10 cellular contexts compared by ENCODE assay signal in genomic region chr7:266851-267840, GRCh38. TPM values are rescaled to one million over a fixed set of nuclear protein-coding genes. Genes with fewer than 3 reads are reported as not detected.
DNase-seq lines count a peak whose midpoint lies in the region; ATAC-seq, FAIRE-seq and TF ChIP-seq lines count a peak whose summit lies in the region.
"Had no signal": no experiment of that assay in that cellular context is flagged by ENCODE, and none has a peak within 500 bp of the region (broad histone marks: within the 10 kb centered on the region; RNA-seq: fewer than 3 reads in every experiment).

No MANE protein-coding gene starts in this region.

- no peaks in the 10 kb centered on the region for H3K4me1 Mint-ChIP-seq in activated naive CD8-positive, alpha-beta T cell treated with anti-CD3 and anti-CD28 coated beads, Interleukin-2, amount 10 ng/mL, durations not matched to agents 7 days and 5 days
- peaks cover 2% of the 10 kb centered on the region for H3K4me1 Mint-ChIP-seq in activated naive CD8-positive, alpha-beta T cell treated with anti-CD3 and anti-CD28 coated beads for 36 hours
- no peaks in the 10 kb centered on the region for H3K4me1 Mint-ChIP-seq in activated T-cell treated with anti-CD3 and anti-CD28 coated beads, Interleukin-2, amount 50 U/mL, for 24 hours (ENCODE audit: low read depth)
- no peaks in the 10 kb centered on the region for H3K4me1 Mint-ChIP-seq in activated CD4-positive, alpha-beta memory T cell treated with anti-CD3 and anti-CD28 coated beads for 36 hours (ENCODE audit: low read depth)

- DNase-seq in activated naive CD8-positive, alpha-beta T cell treated with anti-CD3 and anti-CD28 coated beads, Interleukin-2, amount 10 ng/mL, durations not matched to agents 7 days and 5 days: peak; percentile 25
- no peak for DNase-seq in activated naive CD8-positive, alpha-beta T cell treated with anti-CD3 and anti-CD28 coated beads for 36 hours
- DNase-seq in amniotic epithelial cell (ENCODE audit: low read depth): peak; percentile 3
- DNase-seq in kidney: peak; percentile 80
- no peak for DNase-seq in uterus
- DNase-seq in C1 segment of cervical spinal cord (lab: John Stamatoyannopoulos, UW): no peak
- DNase-seq in activated T-cell treated with anti-CD3 and anti-CD28 coated beads, Interleukin-2, amount 50 U/mL, for 24 hours: no peak
- no peak for DNase-seq in activated CD4-positive, alpha-beta memory T cell treated with anti-CD3 and anti-CD28 coated beads for 36 hours
- DNase-seq: NCI-H524 treated with DMSO at 0.1 percent for 48 hours had no signal

- H3K36me3 ChIP-seq in kidney (ENCODE audit: control insufficient read depth in 1 of 2, insufficient read depth in 2 of 2, low read length in 2 of 2): no peaks in the 10 kb centered on the region
- H3K36me3 ChIP-seq in uterus: no peaks in the 10 kb centered on the region

- H3K9me3 Mint-ChIP-seq in activated naive CD8-positive, alpha-beta T cell treated with anti-CD3 and anti-CD28 coated beads, Interleukin-2, amount 10 ng/mL, durations not matched to agents 7 days and 5 days: peaks cover 5% of the 10 kb centered on the region
- H3K9me3 Mint-ChIP-seq in activated naive CD8-positive, alpha-beta T cell treated with anti-CD3 and anti-CD28 coated beads for 36 hours: peaks cover 6% of the 10 kb centered on the region
- no peaks in the 10 kb centered on the region for H3K9me3 Mint-ChIP-seq in activated T-cell treated with anti-CD3 and anti-CD28 coated beads, Interleukin-2, amount 50 U/mL, for 24 hours
- peaks cover 6% of the 10 kb centered on the region for H3K9me3 Mint-ChIP-seq in activated CD4-positive, alpha-beta memory T cell treated with anti-CD3 and anti-CD28 coated beads for 36 hours

- H3K27me3 ChIP-seq in uterus: no peaks in the 10 kb centered on the region

- H3K27ac Mint-ChIP-seq in activated naive CD8-positive, alpha-beta T cell treated with anti-CD3 and anti-CD28 coated beads, Interleukin-2, amount 10 ng/mL, durations not matched to agents 7 days and 5 days: no peak overlapping the region
- no peak overlapping the region for H3K27ac Mint-ChIP-seq in activated naive CD8-positive, alpha-beta T cell treated with anti-CD3 and anti-CD28 coated beads for 36 hours
- no peak overlapping the region for H3K27ac Mint-ChIP-seq in activated T-cell treated with anti-CD3 and anti-CD28 coated beads, Interleukin-2, amount 50 U/mL, for 24 hours
- no peak overlapping the region for H3K27ac Mint-ChIP-seq in activated CD4-positive, alpha-beta memory T cell treated with anti-CD3 and anti-CD28 coated beads for 36 hours

- peaks cover 0 to 4% of the 10 kb centered on the region in 2 donors for H3K9me3 ChIP-seq in kidney (ENCODE audit: control insufficient read depth in 1 of 2, low read length in 2 of 2)
- no peaks in the 10 kb centered on the region for H3K9me3 ChIP-seq in uterus

- H3K36me3 Mint-ChIP-seq in activated naive CD8-positive, alpha-beta T cell treated with anti-CD3 and anti-CD28 coated beads, Interleukin-2, amount 10 ng/mL, durations not matched to agents 7 days and 5 days: no peaks in the 10 kb centered on the region
- peaks cover 5% of the 10 kb centered on the region for H3K36me3 Mint-ChIP-seq in activated naive CD8-positive, alpha-beta T cell treated with anti-CD3 and anti-CD28 coated beads for 36 hours
- no peaks in the 10 kb centered on the region for H3K36me3 Mint-ChIP-seq in activated T-cell treated with anti-CD3 and anti-CD28 coated beads, Interleukin-2, amount 50 U/mL, for 24 hours (ENCODE audit: low read depth)
- H3K36me3 Mint-ChIP-seq in activated CD4-positive, alpha-beta memory T cell treated with anti-CD3 and anti-CD28 coated beads for 36 hours: no peaks in the 10 kb centered on the region

- intact Hi-C loops in kidney (cut with DNase I) (no loop called here), uterus (cut with DNase I; ENCODE audit: low total_unique reads) (no loop called here)
- intact Hi-C loops in activated CD4-positive, alpha-beta memory T cell treated with anti-CD3 and anti-CD28 coated beads for 36 hours (cut with micrococcal nuclease): no loop called here

- H3K9ac ChIP-seq in kidney (ENCODE audit: low read length in 2 of 2): no peak overlapping the region

- H3K27me3 Mint-ChIP-seq in activated naive CD8-positive, alpha-beta T cell treated with anti-CD3 and anti-CD28 coated beads, Interleukin-2, amount 10 ng/mL, durations not matched to agents 7 days and 5 days: no peaks in the 10 kb centered on the region
- no peaks in the 10 kb centered on the region for H3K27me3 Mint-ChIP-seq in activated naive CD8-positive, alpha-beta T cell treated with anti-CD3 and anti-CD28 coated beads for 36 hours
- no peaks in the 10 kb centered on the region for H3K27me3 Mint-ChIP-seq in activated T-cell treated with anti-CD3 and anti-CD28 coated beads, Interleukin-2, amount 50 U/mL, for 24 hours
- no peaks in the 10 kb centered on the region for H3K27me3 Mint-ChIP-seq in activated CD4-positive, alpha-beta memory T cell treated with anti-CD3 and anti-CD28 coated beads for 36 hours

- no peak for TF ChIP-seq POLR2A in uterus (IDR thresholded peaks at IDR 0.05)

- POLR2A ChIA-PET in activated naive CD8-positive, alpha-beta T cell treated with anti-CD3 and anti-CD28 coated beads, Interleukin-2, amount 10 ng/mL, durations not matched to agents 7 days and 5 days (lab: Charles Lee): no interaction called here
- POLR2A ChIA-PET in activated CD4-positive, alpha-beta memory T cell treated with anti-CD3 and anti-CD28 coated beads for 36 hours (lab: Charles Lee): no interaction called here

- TF ChIP-seq CTCF in kidney (IDR thresholded peaks at IDR 0.05; ENCODE audit: borderline replicate concordance, extremely low read depth, insufficient read depth): peak; percentile 41
- TF ChIP-seq CTCF in uterus (IDR thresholded peaks at IDR 0.05): peak in 3 of 4 experiments; percentile 19 to 41 (median 37)

- no peak for ATAC-seq in activated naive CD8-positive, alpha-beta T cell treated with anti-CD3 and anti-CD28 coated beads, Interleukin-2, amount 10 ng/mL, durations not matched to agents 7 days and 5 days (ENCODE audit: low read depth)

- no peak overlapping the region for H3K4me3 Mint-ChIP-seq in activated naive CD8-positive, alpha-beta T cell treated with anti-CD3 and anti-CD28 coated beads, Interleukin-2, amount 10 ng/mL, durations not matched to agents 7 days and 5 days
- no peak overlapping the region for H3K4me3 Mint-ChIP-seq in activated naive CD8-positive, alpha-beta T cell treated with anti-CD3 and anti-CD28 coated beads for 36 hours
- no peak overlapping the region for H3K4me3 Mint-ChIP-seq in activated T-cell treated with anti-CD3 and anti-CD28 coated beads, Interleukin-2, amount 50 U/mL, for 24 hours
- no peak overlapping the region for H3K4me3 Mint-ChIP-seq in activated CD4-positive, alpha-beta memory T cell treated with anti-CD3 and anti-CD28 coated beads for 36 hours

- CTCF ChIA-PET in activated CD4-positive, alpha-beta memory T cell treated with anti-CD3 and anti-CD28 coated beads for 36 hours (lab: Charles Lee): no interaction called here

- H3K4me3 ChIP-seq in kidney (ENCODE audit: low read length in 2 of 2) (no peak overlapping the region), uterus (no peak overlapping the region)

- H3K27ac ChIP-seq in kidney (ENCODE audit: low read depth in 2 of 2, low read length in 2 of 2) (no peak overlapping the region), uterus (no peak overlapping the region)

- no peaks in the 10 kb centered on the region for H3K4me1 ChIP-seq in kidney (ENCODE audit: control insufficient read depth in 1 of 2, insufficient read depth in 1 of 2, low read depth in 1 of 2, low read length in 2 of 2)
- no peaks in the 10 kb centered on the region for H3K4me1 ChIP-seq in uterus

- FAIRE-seq in kidney (lab: Jason Lieb, UNC): no peak

RNA-seq across cellular contexts. Expression of gene FOXL3, which starts 22.8 kb away (rescaled TPM):
- total RNA-seq in activated naive CD8-positive, alpha-beta T cell treated with anti-CD3 and anti-CD28 coated beads, Interleukin-2, amount 10 ng/mL, durations not matched to agents 7 days and 5 days: not detected
- total RNA-seq in activated naive CD8-positive, alpha-beta T cell treated with anti-CD3 and anti-CD28 coated beads for 36 hours: not detected
- not detected for total RNA-seq in kidney
- not detected for polyA plus RNA-seq in kidney (ENCODE audit: insufficient read depth, low read depth, low replicate concordance)
- not detected for total RNA-seq in uterus
- total RNA-seq in activated CD4-positive, alpha-beta memory T cell treated with anti-CD3 and anti-CD28 coated beads for 36 hours: not detected
- total RNA-seq: activated CD8-positive, alpha-beta memory T cell treated with anti-CD3 and anti-CD28 coated beads for 36 hours had no signal

Comparison
In these comparisons a context has a peak if more than half of its experiments do, and no peak if none do; other contexts are left out.
1. DNase-seq: peak in activated naive CD8-positive, alpha-beta T cell treated with anti-CD3 and anti-CD28 coated beads, Interleukin-2, amount 10 ng/mL, durations not matched to agents 7 days and 5 days (single experiment), amniotic epithelial cell (single experiment) and kidney (single experiment); none in activated naive CD8-positive, alpha-beta T cell treated with anti-CD3 and anti-CD28 coated beads for 36 hours (single experiment), uterus (0 of 2), C1 segment of cervical spinal cord (0 of 14), activated T-cell treated with anti-CD3 and anti-CD28 coated beads, Interleukin-2, amount 50 U/mL, for 24 hours (single experiment) and activated CD4-positive, alpha-beta memory T cell treated with anti-CD3 and anti-CD28 coated beads for 36 hours (single experiment).